In genomic region chr5:13250450-13251291, GRCh38 we compare ENCODE assay signal across 9 cellular contexts.
A peak's percentile ranks its signal among the peaks of the same experiment; 100 is the strongest.
DNase-seq lines count a peak whose midpoint lies in the region; ATAC-seq and TF ChIP-seq lines count a peak whose summit lies in the region.
"Had no signal": no experiment of that assay in that cellular context is flagged by ENCODE, and none has a peak within 500 bp of the region (broad histone marks: within the 10 kb centered on the region; RNA-seq: fewer than 3 reads in every experiment).

No MANE protein-coding gene starts in this region.

- 80 to 85% methylated on average over 4 of the region's 4 CpGs for WGBS in lower leg skin, 2 donors

- no peaks in the 10 kb centered on the region for H3K9me3 Mint-ChIP-seq in brain

- DNase-seq in SIG-M5 treated with dmso at 0.1 percent for 504 hours (lab: John Stamatoyannopoulos, UW; ENCODE audit: unreplicated experiment) (peak; percentile 37), SIG-M5 (lab: John Stamatoyannopoulos, UW) (no peak), thoracic aorta (ENCODE audit: low spot score) (no peak), lower leg skin (ENCODE audit: low spot score in 2 of 2) (no peak)

- no peaks in the 10 kb centered on the region for H3K9me3 ChIP-seq in thoracic aorta

- TF ChIP-seq CTCF in brain (conservative IDR thresholded peaks at IDR 0.05) (peak; percentile 22 to 63), thoracic aorta (IDR thresholded peaks at IDR 0.05) (peak; percentile 14), lower leg skin (IDR thresholded peaks at IDR 0.05) (no peak)

- no peak for ATAC-seq in thoracic aorta (ENCODE audit: insufficient number of reproducible peaks, low FRiP score, low read depth)
- no peak for ATAC-seq in HG03039 (IDR thresholded peaks at IDR 0.05; ENCODE audit: unreplicated experiment)
- ATAC-seq in HG02938 (IDR thresholded peaks at IDR 0.05; ENCODE audit: unreplicated experiment) = no peak
- ATAC-seq: stimulated activated effector memory CD8-positive, alpha-beta T cell treated with anti-CD3 and anti-CD28 coated beads, Interleukin-12 subunit alpha, Interleukin-12 subunit beta, amount 100 ng/mL, for 72 hours had no signal

- intact Hi-C loops in lower leg skin (cut with DNase I; ENCODE audit: low total_unique reads) = no loop called here

- no peaks in the 10 kb centered on the region for H3K4me1 ChIP-seq in thoracic aorta (ENCODE audit: control insufficient read depth in 1 of 2, low read depth in 2 of 2)

- H3K36me3 ChIP-seq in thoracic aorta = no peaks in the 10 kb centered on the region

- H3K36me3 Mint-ChIP-seq in brain = no peaks in the 10 kb centered on the region
- H3K36me3 Mint-ChIP-seq: stimulated activated effector memory CD8-positive, alpha-beta T cell treated with anti-CD3 and anti-CD28 coated beads, Interleukin-12 subunit alpha, Interleukin-12 subunit beta, amount 100 ng/mL, for 72 hours had no signal

- H3K27me3 ChIP-seq in thoracic aorta (replicated peaks; ENCODE audit: insufficient read depth) = no peaks in the 10 kb centered on the region

- H3K4me3 ChIP-seq in thoracic aorta (no peak overlapping the region), lower leg skin (ENCODE audit: low read depth, poor library complexity, severe bottlenecking) (no peak overlapping the region)

- H3K4me1 Mint-ChIP-seq in brain = peaks cover 16% of the 10 kb centered on the region
- H3K4me1 Mint-ChIP-seq: stimulated activated effector memory CD8-positive, alpha-beta T cell treated with anti-CD3 and anti-CD28 coated beads, Interleukin-12 subunit alpha, Interleukin-12 subunit beta, amount 100 ng/mL, for 72 hours had no signal

- peak overlapping the region in 1 of 5 experiments; percentile 91 for H3K27ac Mint-ChIP-seq in brain
- H3K27ac Mint-ChIP-seq: stimulated activated effector memory CD8-positive, alpha-beta T cell treated with anti-CD3 and anti-CD28 coated beads, Interleukin-12 subunit alpha, Interleukin-12 subunit beta, amount 100 ng/mL, for 72 hours had no signal

- no peak overlapping the region for H3K4me3 Mint-ChIP-seq in brain
- H3K4me3 Mint-ChIP-seq: stimulated activated effector memory CD8-positive, alpha-beta T cell treated with anti-CD3 and anti-CD28 coated beads, Interleukin-12 subunit alpha, Interleukin-12 subunit beta, amount 100 ng/mL, for 72 hours had no signal

- TF ChIP-seq EP300 in Ishikawa (IDR thresholded peaks at IDR 0.05; ENCODE audit: borderline replicate concordance) = no peak

- TF ChIP-seq POLR2A in lower leg skin (IDR thresholded peaks at IDR 0.05) = no peak

- H3K27me3 Mint-ChIP-seq in brain = peaks cover 3% of the 10 kb centered on the region

- peak; percentile 45 for TF ChIP-seq RAD21 in Ishikawa (IDR thresholded peaks at IDR 0.05; ENCODE audit: low read depth)

- H3K27ac ChIP-seq in thoracic aorta = no peak overlapping the region

TF ChIP-seq in Ishikawa, 13 proteins besides CTCF, POLR2A, EP300 and RAD21:
- TF ChIP-seq REST (IDR thresholded peaks at IDR 0.05; ENCODE audit: low read depth) = no peak
- TF ChIP-seq ZBTB7A (IDR thresholded peaks at IDR 0.05; ENCODE audit: low read depth) = no peak
- TF ChIP-seq NFIC (IDR thresholded peaks at IDR 0.05) = no peak
- TF ChIP-seq TEAD4 (IDR thresholded peaks at IDR 0.05) = no peak
- TF ChIP-seq CREB1 (IDR thresholded peaks at IDR 0.05; ENCODE audit: low read depth) = no peak
- TF ChIP-seq TAF1 (IDR thresholded peaks at IDR 0.05; ENCODE audit: low read depth) = no peak
- no peak for TF ChIP-seq USF1 (IDR thresholded peaks at IDR 0.05)
- no peak for TF ChIP-seq YY1 (IDR thresholded peaks at IDR 0.05; ENCODE audit: low read depth)
- no peak for TF ChIP-seq FOXM1 (IDR thresholded peaks at IDR 0.05; ENCODE audit: borderline replicate concordance, low read depth)
TF ChIP-seq in Ishikawa: peak in this region for 0.

Comparison
In these comparisons a context has a peak if more than half of its experiments do, and no peak if none do; other contexts are left out.
1. CTCF ChIP-seq: peak in brain (2 of 2) and thoracic aorta (single experiment); none in lower leg skin (0 of 3).